22 cellular contexts compared by ENCODE assay signal in the genomic region with DNA sequence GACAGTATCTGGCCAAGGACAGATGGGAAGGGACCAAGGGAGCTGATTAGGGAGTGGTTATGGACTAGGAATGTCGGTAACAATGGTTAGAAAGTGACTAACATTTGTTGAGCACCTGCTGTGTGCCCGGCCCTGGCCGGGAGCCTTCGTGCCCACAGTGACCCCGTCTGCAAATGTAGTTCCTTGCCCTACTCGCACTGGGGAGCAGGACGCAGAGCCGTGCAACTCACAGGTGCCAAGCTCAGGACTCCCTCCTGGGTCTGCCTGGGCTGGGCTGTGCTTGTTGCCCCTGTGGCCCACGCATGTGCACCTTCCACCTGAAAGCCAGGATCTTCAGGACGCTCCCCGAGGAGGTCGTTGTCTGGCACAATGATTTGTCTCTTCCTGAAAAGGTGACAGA.
"Had no signal": no experiment of that assay in that cellular context is flagged by ENCODE, and none has a peak within 500 bp of the region (broad histone marks: within the 10 kb centered on the region; RNA-seq: fewer than 3 reads in every experiment).

No MANE protein-coding gene starts in this region.

- DNase-seq: cortex of kidney; effector memory CD8-positive, alpha-beta T cell; erythroblast; heart left ventricle; kidney; left cardiac atrium; natural killer cell; pancreas; small intestine; stimulated activated CD4-positive, alpha-beta T cell treated with anti-CD3 and anti-CD28 coated beads, Interleukin-15, amount 100 ng/mL, for 24 hours; stimulated activated CD4-positive, alpha-beta T cell treated with anti-CD3 and anti-CD28 coated beads, Interleukin-2, amount 100 ng/mL, for 48 hours; stimulated activated naive B cell treated with anti-CD40 and anti-IgM and Interleukin-4, amounts not matched to agents 10 μg/mL and 1 μg/mL and 100 μg/mL, for 72 hours; trophoblast cell had no signal

- H3K27ac ChIP-seq: heart left ventricle, hepatocyte, left lung, lower lobe of right lung, neutrophil, pancreas, suprapubic skin, vagina had no signal

- H3K9me3 ChIP-seq: heart left ventricle, left lung, lower lobe of right lung, neutrophil, pancreas, right lobe of liver, suprapubic skin, vagina had no signal

- H2AFZ ChIP-seq: hepatocyte had no signal

- ATAC-seq: effector memory CD8-positive, alpha-beta T cell; heart left ventricle; left cardiac atrium; left lung; lower lobe of right lung; natural killer cell; pancreas; stimulated activated naive B cell treated with anti-CD40 and anti-IgM and Interleukin-4, amounts not matched to agents 10 μg/mL and 1 μg/mL and 100 μg/mL, for 72 hours had no signal

- H3K27me3 Mint-ChIP-seq: effector memory CD8-positive, alpha-beta T cell; progenitor cell of endocrine pancreas; stimulated activated naive CD8-positive, alpha-beta T cell treated with anti-CD3 and anti-CD28 coated beads, Interleukin-15, Interleukin-2, amounts not matched to agents 100 ng/mL and 50 ng/mL, for 24 hours had no signal

- H3K4me3 ChIP-seq: heart left ventricle, hepatocyte, left lung, lower lobe of right lung, pancreas, right lobe of liver, suprapubic skin, vagina had no signal

- H3K4me2 ChIP-seq: hepatocyte had no signal

- H3K36me3 ChIP-seq: neutrophil had no signal

- H3K27ac Mint-ChIP-seq: natural killer cell; progenitor cell of endocrine pancreas; stimulated activated naive B cell treated with anti-CD40 and anti-IgM and Interleukin-4, amounts not matched to agents 10 μg/mL and 1 μg/mL and 100 μg/mL, for 72 hours; stimulated activated naive CD8-positive, alpha-beta T cell treated with anti-CD3 and anti-CD28 coated beads, Interleukin-15, Interleukin-2, amounts not matched to agents 100 ng/mL and 50 ng/mL, for 24 hours had no signal

- H3K9me3 Mint-ChIP-seq: effector memory CD8-positive, alpha-beta T cell; natural killer cell; stimulated activated naive B cell treated with anti-CD40 and anti-IgM and Interleukin-4, amounts not matched to agents 10 μg/mL and 1 μg/mL and 100 μg/mL, for 72 hours; stimulated activated naive CD8-positive, alpha-beta T cell treated with anti-CD3 and anti-CD28 coated beads, Interleukin-15, Interleukin-2, amounts not matched to agents 100 ng/mL and 50 ng/mL, for 24 hours had no signal

- H3K4me3 Mint-ChIP-seq: effector memory CD8-positive, alpha-beta T cell; natural killer cell; stimulated activated naive B cell treated with anti-CD40 and anti-IgM and Interleukin-4, amounts not matched to agents 10 μg/mL and 1 μg/mL and 100 μg/mL, for 72 hours; stimulated activated naive CD8-positive, alpha-beta T cell treated with anti-CD3 and anti-CD28 coated beads, Interleukin-15, Interleukin-2, amounts not matched to agents 100 ng/mL and 50 ng/mL, for 24 hours had no signal

- H3K36me3 Mint-ChIP-seq: natural killer cell; stimulated activated naive B cell treated with anti-CD40 and anti-IgM and Interleukin-4, amounts not matched to agents 10 μg/mL and 1 μg/mL and 100 μg/mL, for 72 hours had no signal

- H3K27me3 ChIP-seq: heart left ventricle, hepatocyte, left lung, neutrophil, pancreas, right lobe of liver, suprapubic skin, vagina had no signal

- H3K4me1 Mint-ChIP-seq: natural killer cell; stimulated activated naive B cell treated with anti-CD40 and anti-IgM and Interleukin-4, amounts not matched to agents 10 μg/mL and 1 μg/mL and 100 μg/mL, for 72 hours had no signal
